Comparison of ENCODE assay signal across 22 cellular contexts in genomic region chr7:155547161-155547791, GRCh38. TPM values are rescaled to one million over a fixed set of nuclear protein-coding genes. Genes with fewer than 3 reads are reported as not detected.
"Had no signal": no experiment of that assay in that cellular context is flagged by ENCODE, and none has a peak within 500 bp of the region (broad histone marks: within the 10 kb centered on the region; RNA-seq: fewer than 3 reads in every experiment).

No MANE protein-coding gene starts in this region.

- H3K4me3 ChIP-seq: MG63 had no signal

- DNase-seq: KBM-7, MG63, NCI-H1092, NCI-H1105 treated with DMSO at 0.1 percent for 48 hours, NCI-H1417 treated with DMSO at 0.1 percent for 48 hours, NCI-H146, NCI-H1694 treated with DMSO at 0.1 percent for 48 hours, NCI-H1930, NCI-H2081, NCI-H2107, NCI-H2227 treated with DMSO at 0.1 percent for 48 hours, NCI-H524, NCI-H526 treated with DMSO at 0.1 percent for 48 hours, NCI-H748 treated with DMSO at 0.1 percent for 48 hours, SHP77, SK-N-SH, SW 1271 had no signal

- H3K27me3 ChIP-seq: MG63 had no signal

- H3K9me3 ChIP-seq: MG63, SK-N-SH had no signal

- H3K9ac ChIP-seq: SK-N-SH had no signal

- H3K36me3 ChIP-seq: MG63 had no signal

- H3K4me2 ChIP-seq: SK-N-SH had no signal

- H3K27ac ChIP-seq: RWPE1 had no signal

RNA-seq across cellular contexts. Expression of gene CNPY1, which starts 0.9 kb away (rescaled TPM):
- total RNA-seq: HT1080, LHCN-M2, NCI-H460, SK-MEL-5 had no signal
- polyA plus RNA-seq: SK-N-SH had no signal
